ENCODE assay signal across 17 cellular contexts in genomic region chr4:140256941-140257340, GRCh38.
DNase-seq lines count a peak whose midpoint lies in the region; ATAC-seq, FAIRE-seq and TF ChIP-seq lines count a peak whose summit lies in the region.
"Had no signal": no experiment of that assay in that cellular context is flagged by ENCODE, and none has a peak within 500 bp of the region (broad histone marks: within the 10 kb centered on the region; RNA-seq: fewer than 3 reads in every experiment).

No MANE protein-coding gene starts in this region.

- 83 to 90% (median 89%) methylated on average over 2 of the region's 2 CpGs for WGBS in ovary, 3 donors

- H3K4me3 ChIP-seq in AG10803 (ENCODE audit: low read length) (no peak overlapping the region), endothelial cell of umbilical vein (replicated peaks in 1 of 3; ENCODE audit: insufficient read depth in 1 of 3, low read depth in 1 of 3, low read length in 3 of 3) (no peak overlapping the region), parathyroid adenoma (ENCODE audit: low read depth, low read length) (no peak overlapping the region), ovary (no peak overlapping the region)
- H3K4me3 ChIP-seq: body of pancreas, heart right ventricle, stomach had no signal

- H3K36me3 ChIP-seq in endothelial cell of umbilical vein (ENCODE audit: control insufficient read depth in 2 of 2, extremely low read depth in 1 of 2, insufficient read depth in 2 of 2, low read length in 2 of 2) (no peaks in the 10 kb centered on the region), parathyroid adenoma (ENCODE audit: control insufficient read depth, insufficient read depth, low read length) (no peaks in the 10 kb centered on the region), ovary (no peaks in the 10 kb centered on the region)
- H3K36me3 ChIP-seq: heart right ventricle, stomach had no signal

- intact Hi-C loops in endothelial cell of umbilical vein (cut with micrococcal nuclease), result loop anchor here (1.0 to 2.0 kb wide), 2 partner anchors 20 to 69 kb away; no protein-coding TSS in a partner anchor
- intact Hi-C loops in ovary (cut with DNase I), result loop anchor here (5.0 to 10.0 kb wide), 6 partner anchors 75 to 602 kb away; partner anchors contain the start of gene MGST2 (in 1 of the 4)

- H3K4me2 ChIP-seq in endothelial cell of umbilical vein (ENCODE audit: insufficient read depth, low read length), result peak overlapping the region; percentile 37
- no peak overlapping the region for H3K4me2 ChIP-seq in parathyroid adenoma (ENCODE audit: low read length)

- no peaks in the 10 kb centered on the region for H3K27me3 ChIP-seq in endothelial cell of umbilical vein (ENCODE audit: control insufficient read depth in 2 of 2, insufficient read depth in 2 of 2, low read length in 2 of 2)
- H3K27me3 ChIP-seq in parathyroid adenoma (ENCODE audit: control insufficient read depth, insufficient read depth, low read length), result no peaks in the 10 kb centered on the region
- H3K27me3 ChIP-seq in ovary, result no peaks in the 10 kb centered on the region
- H3K27me3 ChIP-seq: body of pancreas, heart right ventricle, stomach had no signal

- no peak for TF ChIP-seq CTCF in AG10803 (conservative IDR thresholded peaks at IDR 0.05; ENCODE audit: low read length)
- TF ChIP-seq CTCF in endothelial cell of umbilical vein (IDR thresholded peaks at IDR 0.05; ENCODE audit: extremely low read depth in 1 of 2, insufficient read depth in 1 of 2, low read depth in 1 of 2, low read length in 2 of 2), result no peak
- no peak for TF ChIP-seq CTCF in parathyroid adenoma (IDR thresholded peaks at IDR 0.05)
- no peak for TF ChIP-seq CTCF in ovary (IDR thresholded peaks at IDR 0.05)

- TF ChIP-seq EP300 in ovary (IDR thresholded peaks at IDR 0.05), result no peak

- H3K27ac ChIP-seq in endothelial cell of umbilical vein (ENCODE audit: insufficient read depth, low read depth, low read length), result peak overlapping the region; percentile 91
- H3K27ac ChIP-seq in parathyroid adenoma, result no peak overlapping the region
- H3K27ac ChIP-seq in ovary, result no peak overlapping the region
- H3K27ac ChIP-seq: body of pancreas had no signal

- TF ChIP-seq POLR2A in endothelial cell of umbilical vein (IDR thresholded peaks at IDR 0.05; ENCODE audit: low read depth, low read length) (no peak), ovary (IDR thresholded peaks at IDR 0.05) (no peak)

- H2AFZ ChIP-seq in endothelial cell of umbilical vein (ENCODE audit: low read depth, low read length), result no peak overlapping the region
- peak overlapping the region; percentile 42 for H2AFZ ChIP-seq in parathyroid adenoma

- no peaks in the 10 kb centered on the region for H4K20me1 ChIP-seq in endothelial cell of umbilical vein (replicated peaks; ENCODE audit: control insufficient read depth, extremely low read depth, insufficient read depth, low read length)

- no peaks in the 10 kb centered on the region for H3K79me2 ChIP-seq in endothelial cell of umbilical vein (ENCODE audit: control insufficient read depth, insufficient read depth, low read length)
- H3K79me2 ChIP-seq in parathyroid adenoma, result no peaks in the 10 kb centered on the region

- peak; percentile 52 for FAIRE-seq in endothelial cell of umbilical vein (lab: Jason Lieb, UNC)
- FAIRE-seq: islet of Langerhans had no signal

- DNase-seq in AG10803 (ENCODE audit: low read depth) (peak; percentile 45), M059J (ENCODE audit: low read depth) (peak; percentile 52), endothelial cell of umbilical vein (ENCODE audit: low read depth, low spot score) (peak; percentile 31), ovary (no peak)
- no peak for DNase-seq in stimulated activated naive CD4-positive, alpha-beta T cell (lab: John Stamatoyannopoulos, UW)
- DNase-seq: activated CD4-positive, alpha-beta T cell treated with anti-CD3 and anti-CD28 coated beads, Interleukin-2, amount 10 ng/mL, durations not matched to agents 7 days and 5 days; activated T-cell treated with anti-CD3 and anti-CD28 coated beads for 4 hours; body of pancreas; heart right ventricle; NCI-H2029 treated with DMSO at 0.1 percent for 48 hours; NCI-H82; stomach had no signal

- peaks cover 63% of the 10 kb centered on the region for H3K4me1 ChIP-seq in endothelial cell of umbilical vein (ENCODE audit: control insufficient read depth, extremely low read depth, insufficient read depth, low read length)
- peaks cover 3% of the 10 kb centered on the region for H3K4me1 ChIP-seq in parathyroid adenoma
- peaks cover 2% of the 10 kb centered on the region for H3K4me1 ChIP-seq in ovary (ENCODE audit: insufficient read depth)

- POLR2A ChIA-PET in endothelial cell of umbilical vein (lab: Charles Lee), result interaction anchor here (1.5 kb wide), 1 partner anchor 11 kb away, joined by 6 read pairs; no protein-coding TSS in a partner anchor

- no peak for ATAC-seq in HG02938 (IDR thresholded peaks at IDR 0.05; ENCODE audit: unreplicated experiment)
- ATAC-seq in HG02870 (IDR thresholded peaks at IDR 0.05; ENCODE audit: unreplicated experiment), result no peak
- ATAC-seq: body of pancreas, Panc1 had no signal

- CTCF ChIA-PET in endothelial cell of umbilical vein (lab: Charles Lee), result interaction anchor here (0.6 to 1.8 kb wide), 11 partner anchors 11 to 245 kb away, joined by 3 to 9 read pairs (median 5); no protein-coding TSS in a partner anchor

- dilution Hi-C loops in endothelial cell of umbilical vein (cut with MboI; ENCODE audit: extremely low pct_ligation_motif_present, low sequenced_read_pairs), result no loop called here

- H3K9ac ChIP-seq in endothelial cell of umbilical vein (replicated peaks; ENCODE audit: extremely low read depth, insufficient read depth, low read length) (peak overlapping the region; percentile 50), parathyroid adenoma (no peak overlapping the region)

- no TSS peak for BruUV-seq in endothelial cell of umbilical vein (replicated peaks; lab: Mats Ljungman, UMichigan)

- H3K9me3 ChIP-seq in endothelial cell of umbilical vein (replicated peaks; ENCODE audit: control insufficient read depth, insufficient read depth, low read length) (no peaks in the 10 kb centered on the region), parathyroid adenoma (ENCODE audit: control insufficient read depth, low read length) (no peaks in the 10 kb centered on the region), ovary (no peaks in the 10 kb centered on the region)
- H3K9me3 ChIP-seq: body of pancreas, heart right ventricle, stomach had no signal

- no peaks in the 10 kb centered on the region for H3K9me1 ChIP-seq in endothelial cell of umbilical vein (replicated peaks; ENCODE audit: control insufficient read depth, extremely low read depth, insufficient read depth, low read length)

TF ChIP-seq in endothelial cell of umbilical vein, 7 proteins besides CTCF, POLR2A, EP300 and RAD21:
- TF ChIP-seq EZH2 (IDR thresholded peaks at IDR 0.05; ENCODE audit: borderline replicate concordance, low read depth, low read length, severe bottlenecking) (no peak), JUN (IDR thresholded peaks at IDR 0.05; ENCODE audit: borderline replicate concordance, insufficient read depth, insufficient read length, low read depth) (peak; percentile 42), MYC (IDR thresholded peaks at IDR 0.05; ENCODE audit: low read depth, low read length) (no peak)

Comparison
In these comparisons a context has a peak if more than half of its experiments do, and no peak if none do; other contexts are left out.
1. DNase-seq: peak in AG10803 (single experiment), M059J (single experiment) and endothelial cell of umbilical vein (single experiment); none in ovary (0 of 5) and stimulated activated naive CD4-positive, alpha-beta T cell (0 of 6).